In genomic region chr3:137767146-137768020, GRCh38 we compare ENCODE assay signal across 15 cellular contexts. TPM values are rescaled to one million over a fixed set of nuclear protein-coding genes. Genes with fewer than 3 reads are reported as not detected.
A peak's percentile ranks its signal among the peaks of the same experiment; 100 is the strongest.
DNase-seq lines count a peak whose midpoint lies in the region; ATAC-seq and TF ChIP-seq lines count a peak whose summit lies in the region.
"Had no signal": no experiment of that assay in that cellular context is flagged by ENCODE, and none has a peak within 500 bp of the region (broad histone marks: within the 10 kb centered on the region; RNA-seq: fewer than 3 reads in every experiment).

No MANE protein-coding gene starts in this region.

- H3K27me3 Mint-ChIP-seq in CD4-positive, alpha-beta memory T cell: peaks cover 32 to 65% of the 10 kb centered on the region in 2 donors

- H3K4me2 ChIP-seq in hepatocyte: peak overlapping the region; percentile 89

- 4% methylated on average over 36 of the region's 36 CpGs for WGBS in hepatocyte (ENCODE audit: low lambda C conversion rate, missing lambda C conversion rate)
- 2% methylated on average over 36 of the region's 36 CpGs for WGBS in psoas muscle, 3 donors

- peak overlapping the region; percentile 29 for H3K4me3 ChIP-seq in hepatocyte
- H3K4me3 ChIP-seq in psoas muscle: peak overlapping the region; percentile 51
- H3K4me3 ChIP-seq in CD4-positive, alpha-beta memory T cell (ENCODE audit: low read length in 2 of 2): no peak overlapping the region
- H3K4me3 ChIP-seq: SJCRH30 had no signal

- no peaks in the 10 kb centered on the region for H3K36me3 Mint-ChIP-seq in CD4-positive, alpha-beta memory T cell
- H3K36me3 Mint-ChIP-seq: IgD-negative memory B cell had no signal

- intact Hi-C loops in psoas muscle (cut with DNase I): no loop called here
- intact Hi-C loops in CD4-positive, alpha-beta memory T cell (cut with micrococcal nuclease): no loop called here

- CTCF ChIA-PET in CD4-positive, alpha-beta memory T cell (lab: Charles Lee; ENCODE audit: partially characterized antibody): interaction anchor here (0.6 kb wide), 1 partner anchor 1458 kb away, joined by 3 read pairs; no protein-coding TSS in a partner anchor

- H2AFZ ChIP-seq in hepatocyte: peak overlapping the region; percentile 49

- H3K9me3 Mint-ChIP-seq in CD4-positive, alpha-beta memory T cell: peaks cover 0 to 4% (median under 1%) of the 10 kb centered on the region in 8 donors
- H3K9me3 Mint-ChIP-seq: IgD-negative memory B cell had no signal

- no peaks in the 10 kb centered on the region for H3K36me3 ChIP-seq in hepatocyte (replicated peaks; ENCODE audit: insufficient read depth, low read depth)
- no peaks in the 10 kb centered on the region for H3K36me3 ChIP-seq in psoas muscle (ENCODE audit: insufficient read depth in 1 of 2, low read depth in 1 of 2)
- no peaks in the 10 kb centered on the region for H3K36me3 ChIP-seq in CD4-positive, alpha-beta memory T cell (ENCODE audit: insufficient read depth, low read length)
- H3K36me3 ChIP-seq: SJCRH30 had no signal

- no peaks in the 10 kb centered on the region for H3K79me2 ChIP-seq in hepatocyte

- H4K20me1 ChIP-seq in hepatocyte (ENCODE audit: insufficient read depth, poor library complexity, severe bottlenecking): no peaks in the 10 kb centered on the region

- H3K9me2 ChIP-seq in hepatocyte (replicated peaks; ENCODE audit: insufficient read depth): no peaks in the 10 kb centered on the region

- H3K4me1 ChIP-seq in hepatocyte (ENCODE audit: insufficient read depth) (peaks cover 38% of the 10 kb centered on the region), psoas muscle (peaks cover 18% of the 10 kb centered on the region)
- peaks cover 8% of the 10 kb centered on the region for H3K4me1 ChIP-seq in CD4-positive, alpha-beta memory T cell (ENCODE audit: insufficient read depth, low read length)
- H3K4me1 ChIP-seq: SJCRH30 had no signal

- H3K4me1 Mint-ChIP-seq in CD4-positive, alpha-beta memory T cell: peaks cover 4 to 21% (median 9%) of the 10 kb centered on the region in 4 donors

- no peak for TF ChIP-seq CTCF in hepatocyte (IDR thresholded peaks at IDR 0.05; ENCODE audit: poor library complexity)
- TF ChIP-seq CTCF in psoas muscle (IDR thresholded peaks at IDR 0.05): no peak

- H3K27ac ChIP-seq in hepatocyte (no peak overlapping the region), psoas muscle (no peak overlapping the region)
- H3K27ac ChIP-seq in CD4-positive, alpha-beta memory T cell (ENCODE audit: low read depth, low read length): no peak overlapping the region
- H3K27ac ChIP-seq: SJCRH30 had no signal

- POLR2A ChIA-PET in CD4-positive, alpha-beta memory T cell (lab: Charles Lee; ENCODE audit: partially characterized antibody): no interaction called here

- no peak overlapping the region for H3K27ac Mint-ChIP-seq in CD4-positive, alpha-beta memory T cell
- H3K27ac Mint-ChIP-seq: IgD-negative memory B cell had no signal

- H3K4me3 Mint-ChIP-seq in CD4-positive, alpha-beta memory T cell: no peak overlapping the region

- H3K9me3 ChIP-seq in hepatocyte (ENCODE audit: low read depth) (no peaks in the 10 kb centered on the region), psoas muscle (no peaks in the 10 kb centered on the region)
- no peaks in the 10 kb centered on the region for H3K9me3 ChIP-seq in CD4-positive, alpha-beta memory T cell (ENCODE audit: control insufficient read depth in 1 of 2, low read length in 2 of 2)
- H3K9me3 ChIP-seq: SJCRH30 had no signal

- ATAC-seq in psoas muscle: no peak
- ATAC-seq: stimulated activated naive CD8-positive, alpha-beta T cell treated with anti-CD3 and anti-CD28 coated beads, Interleukin-15, Interleukin-2, amounts not matched to agents 100 U/mL and 50 U/mL, for 24 hours had no signal

- DNase-seq in D341Med (ENCODE audit: low spot score) (peak; percentile 57), NCI-H1105 treated with DMSO at 0.1 percent for 48 hours (lab: John Stamatoyannopoulos, UW) (peak; percentile 57), hepatocyte (ENCODE audit: low spot score) (no peak), psoas muscle (no peak), NCI-H1436 treated with DMSO at 0.1 percent for 48 hours (lab: John Stamatoyannopoulos, UW) (no peak), SW480 (ENCODE audit: low spot score) (no peak)
- DNase-seq in CD4-positive, alpha-beta memory T cell: no peak
- DNase-seq in activated CD8-positive, alpha-beta memory T cell treated with anti-CD3 and anti-CD28 coated beads, Interleukin-2, amount 50 U/mL, for 4 hours: no peak
- DNase-seq: activated CD4-positive, alpha-beta T cell treated with anti-CD3 and anti-CD28 coated beads, Interleukin-2, amount 50 U/mL, for 48 hours; COR-L47; erythroblast; SJCRH30; stimulated activated naive CD8-positive, alpha-beta T cell treated with anti-CD3 and anti-CD28 coated beads, Interleukin-15, Interleukin-2, amounts not matched to agents 100 U/mL and 50 U/mL, for 24 hours had no signal

- H3K27me3 ChIP-seq in hepatocyte (peaks cover 100% of the 10 kb centered on the region), psoas muscle (ENCODE audit: insufficient read depth in 3 of 3, low read length in 2 of 3) (peaks cover 0 to 100% (median 54%) of the 10 kb centered on the region in 3 donors)
- H3K27me3 ChIP-seq in CD4-positive, alpha-beta memory T cell (ENCODE audit: insufficient read depth, low read length): peaks cover 23% of the 10 kb centered on the region

RNA-seq across cellular contexts. Expression of gene SOX14, which starts 3.3 kb away (rescaled TPM):
- total RNA-seq in hepatocyte (not detected in 2 replicates), psoas muscle (not detected)
- polyA plus RNA-seq in hepatocyte (0.18 and 0.79 TPM in 2 replicates), psoas muscle (not detected)
- total RNA-seq in CD4-positive, alpha-beta memory T cell: not detected
- polyA plus RNA-seq in CD4-positive, alpha-beta memory T cell: not detected
- total RNA-seq: SJCRH30 had no signal
- polyA plus RNA-seq: adipose tissue, IgD-negative memory B cell had no signal

Comparison
In these comparisons a context has a peak if more than half of its experiments do, and no peak if none do; other contexts are left out.
1. DNase-seq: peak in D341Med (single experiment) and NCI-H1105 treated with DMSO at 0.1 percent for 48 hours (single experiment); none in hepatocyte (single experiment), psoas muscle (0 of 2), CD4-positive, alpha-beta memory T cell (0 of 5), activated CD8-positive, alpha-beta memory T cell treated with anti-CD3 and anti-CD28 coated beads, Interleukin-2, amount 50 U/mL, for 4 hours (single experiment), NCI-H1436 treated with DMSO at 0.1 percent for 48 hours (single experiment) and SW480 (single experiment).
2. H3K4me3 ChIP-seq: peak in hepatocyte (single experiment) and psoas muscle (single experiment); none in CD4-positive, alpha-beta memory T cell (0 of 2).